8 cellular contexts compared by ENCODE assay signal in the genomic region with DNA sequence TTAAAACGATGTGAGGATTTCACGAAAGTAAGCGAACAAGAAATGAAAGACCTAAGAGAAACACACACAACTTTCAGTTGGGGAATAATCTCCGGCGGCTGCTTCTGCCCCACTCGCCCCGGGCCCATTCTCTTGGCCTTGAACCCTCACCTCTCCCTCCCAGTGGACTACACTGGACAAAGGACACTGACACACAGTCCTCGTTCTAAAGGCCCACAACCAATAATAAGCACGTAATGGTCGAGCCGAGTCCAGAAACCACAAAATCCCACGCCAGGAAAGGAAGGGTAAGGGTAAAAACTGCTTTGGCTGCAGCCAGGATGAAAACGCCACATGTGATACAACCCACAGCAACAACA. TPM values are rescaled to one million over a fixed set of nuclear protein-coding genes. Genes with fewer than 3 reads are reported as not detected.
DNase-seq lines count a peak whose midpoint lies in the region; ATAC-seq and TF ChIP-seq lines count a peak whose summit lies in the region.

No MANE protein-coding gene starts in this region.

- no peak for DNase-seq in Calu3
- DNase-seq in chondrocyte (ENCODE audit: low spot score), result no peak
- no peak for DNase-seq in Kasumi-1 (lab: John Stamatoyannopoulos, UW)
- DNase-seq in NCI-H187 treated with DMSO at 0.1 percent for 48 hours (lab: John Stamatoyannopoulos, UW), result no peak

- BruUV-seq in Calu3 (replicated peaks; lab: Mats Ljungman, UMichigan), result no TSS peak

- TF ChIP-seq CTCF in Calu3 (IDR thresholded peaks at IDR 0.05; ENCODE audit: unreplicated experiment) (no peak), chondrocyte (IDR thresholded peaks at IDR 0.05) (no peak)

- H3K36me3 ChIP-seq in HUES6 (ENCODE audit: control insufficient read depth, insufficient read depth, low read length) (peaks cover 35% of the 10 kb centered on the region), muscle layer of colon (ENCODE audit: insufficient read depth, low read length) (peaks cover 4% of the 10 kb centered on the region)

- no peak for ATAC-seq in GM21447 (IDR thresholded peaks at IDR 0.05; ENCODE audit: unreplicated experiment)
- no peak for ATAC-seq in GM18870 (IDR thresholded peaks at IDR 0.05; ENCODE audit: unreplicated experiment)

- no peaks in the 10 kb centered on the region for H3K27me3 ChIP-seq in HUES6 (ENCODE audit: control insufficient read depth, insufficient read depth, low read length)
- H3K27me3 ChIP-seq in muscle layer of colon (ENCODE audit: control insufficient read depth in 1 of 2, insufficient read depth in 2 of 2, low read length in 2 of 2), result no peaks in the 10 kb centered on the region

- H3K4me3 Mint-ChIP-seq in Calu3 (ENCODE audit: low read depth, unreplicated experiment) (peak overlapping the region; percentile 78), chondrocyte (ENCODE audit: unreplicated experiment) (peak overlapping the region; percentile 97)

- H3K4me1 Mint-ChIP-seq in Calu3 (ENCODE audit: low read depth, unreplicated experiment) (no peaks in the 10 kb centered on the region), chondrocyte (ENCODE audit: low read depth) (peaks cover 29% of the 10 kb centered on the region)

- H3K27ac ChIP-seq in HUES6 (ENCODE audit: low read depth, low read length) (peak overlapping the region; percentile 92), muscle layer of colon (ENCODE audit: low read depth, low read length) (peak overlapping the region; percentile 98)

- H3K27me3 Mint-ChIP-seq in Calu3 (ENCODE audit: unreplicated experiment) (no peaks in the 10 kb centered on the region), chondrocyte (ENCODE audit: low read depth) (no peaks in the 10 kb centered on the region)

- CTCF ChIA-PET in Calu3 (lab: Charles Lee), result interaction anchor here (0.8 kb wide), 1 partner anchor 18 kb away, joined by 3 read pairs; the partner anchor contains the start of gene AQR

- H3K9ac ChIP-seq in HUES6 (ENCODE audit: low read length), result peak overlapping the region; percentile 96
- H3K9ac ChIP-seq in muscle layer of colon (ENCODE audit: low read length), result peak overlapping the region; percentile 100

- H3K9me3 ChIP-seq in HUES6 (ENCODE audit: control insufficient read depth, insufficient read depth, low read depth, low read length) (no peaks in the 10 kb centered on the region), muscle layer of colon (ENCODE audit: low read length) (no peaks in the 10 kb centered on the region)

- H3K9me3 Mint-ChIP-seq in Calu3 (ENCODE audit: low read depth, unreplicated experiment) (no peaks in the 10 kb centered on the region), chondrocyte (ENCODE audit: low read depth) (no peaks in the 10 kb centered on the region)

- H3K36me3 Mint-ChIP-seq in Calu3 (ENCODE audit: insufficient read depth, unreplicated experiment), result peaks cover 14% of the 10 kb centered on the region
- H3K36me3 Mint-ChIP-seq in chondrocyte (ENCODE audit: low read depth), result no peaks in the 10 kb centered on the region

- intact Hi-C loops in Calu3 (cut with micrococcal nuclease; ENCODE audit: unreplicated experiment), result no loop called here

- peak overlapping the region; percentile 44 for H3K27ac Mint-ChIP-seq in Calu3 (ENCODE audit: unreplicated experiment)
- peak overlapping the region; percentile 99 for H3K27ac Mint-ChIP-seq in chondrocyte (ENCODE audit: unreplicated experiment)

- H3K4me1 ChIP-seq in HUES6 (ENCODE audit: control insufficient read depth, insufficient read depth, low read length) (peaks cover 19% of the 10 kb centered on the region; the same call in 1 of the 2 replicates), muscle layer of colon (ENCODE audit: insufficient read depth, low read length) (peaks cover 25% of the 10 kb centered on the region)

- H3K4me3 ChIP-seq in HUES6 (ENCODE audit: low read depth, low read length) (peak overlapping the region; percentile 95), muscle layer of colon (ENCODE audit: low read depth in 1 of 2, low read length in 2 of 2) (peak overlapping the region; percentile 83 to 100)

RNA-seq across cellular contexts. Expression of gene ZNF770, which starts 0.5 kb away (rescaled TPM):
- total RNA-seq in Calu3 (2022) (12.8 and 14.0 TPM in 2 replicates), chondrocyte (33.8 to 37.6 TPM (median 34.6 TPM) in 3 replicates)

RNA-seq across cellular contexts. Expression of gene AQR, which starts 18.1 kb away (rescaled TPM):
- total RNA-seq in Calu3 (2022) (14.7 and 15.8 TPM in 2 replicates), chondrocyte (18.2 to 26.3 TPM (median 19.3 TPM) in 3 replicates)
